ENCODE assay signal across 23 cellular contexts in genomic region chr2:105690566-105690965, GRCh38.
"Had no signal": no experiment of that assay in that cellular context is flagged by ENCODE, and none has a peak within 500 bp of the region (broad histone marks: within the 10 kb centered on the region; RNA-seq: fewer than 3 reads in every experiment).

No MANE protein-coding gene starts in this region.

- H3K4me1 Mint-ChIP-seq: nephron; stimulated activated effector memory CD8-positive, alpha-beta T cell treated with anti-CD3 and anti-CD28 coated beads, Interleukin-12 subunit alpha, Interleukin-12 subunit beta, amount 100 ng/mL, for 72 hours had no signal

- H3K9me3 Mint-ChIP-seq: neural progenitor cell; stimulated activated effector memory CD8-positive, alpha-beta T cell treated with anti-CD3 and anti-CD28 coated beads, Interleukin-12 subunit alpha, Interleukin-12 subunit beta, amount 100 ng/mL, for 72 hours; stimulated activated naive CD8-positive, alpha-beta T cell treated with anti-CD3 and anti-CD28 coated beads, Interleukin-15, Interleukin-2, amounts not matched to agents 100 ng/mL and 50 ng/mL, for 24 hours had no signal

- H3K36me3 Mint-ChIP-seq: stimulated activated effector memory CD8-positive, alpha-beta T cell treated with anti-CD3 and anti-CD28 coated beads, Interleukin-12 subunit alpha, Interleukin-12 subunit beta, amount 100 ng/mL, for 72 hours; stimulated activated naive B cell treated with anti-CD40 and anti-IgM and Interleukin-4, amounts not matched to agents 10 μg/mL and 1 μg/mL and 100 μg/mL, for 72 hours had no signal

- H3K27ac Mint-ChIP-seq: nephron; neural progenitor cell; progenitor cell of endocrine pancreas; stimulated activated effector memory CD8-positive, alpha-beta T cell treated with anti-CD3 and anti-CD28 coated beads, Interleukin-12 subunit alpha, Interleukin-12 subunit beta, amount 100 ng/mL, for 72 hours; stimulated activated naive B cell treated with anti-CD40 and anti-IgM and Interleukin-4, amounts not matched to agents 10 μg/mL and 1 μg/mL and 100 μg/mL, for 72 hours; stimulated activated naive CD8-positive, alpha-beta T cell treated with anti-CD3 and anti-CD28 coated beads, Interleukin-15, Interleukin-2, amounts not matched to agents 100 ng/mL and 50 ng/mL, for 24 hours had no signal

- FAIRE-seq: small intestine had no signal

- H3K27me3 Mint-ChIP-seq: progenitor cell of endocrine pancreas; stimulated activated naive B cell treated with anti-CD40 and anti-IgM and Interleukin-4, amounts not matched to agents 10 μg/mL and 1 μg/mL and 100 μg/mL, for 72 hours; stimulated activated naive CD8-positive, alpha-beta T cell treated with anti-CD3 and anti-CD28 coated beads, Interleukin-15, Interleukin-2, amounts not matched to agents 100 ng/mL and 50 ng/mL, for 24 hours had no signal

- DNase-seq: occipital lobe; ovary; posterior cingulate gyrus; psoas muscle; right cardiac atrium; sigmoid colon; small intestine; stimulated activated CD4-positive, alpha-beta T cell treated with anti-CD3 and anti-CD28 coated beads, Interleukin-15, amount 100 ng/mL, for 24 hours; stimulated activated CD4-positive, alpha-beta T cell treated with anti-CD3 and anti-CD28 coated beads, Interleukin-2, amount 100 ng/mL, for 24 hours; stimulated activated CD4-positive, alpha-beta T cell treated with anti-CD3 and anti-CD28 coated beads, Interleukin-2, amount 100 ng/mL, for 48 hours; stimulated activated CD4-positive, alpha-beta T cell treated with anti-CD3 and anti-CD28 coated beads, Interleukin-4, amount 100 ng/mL, for 24 hours; stimulated activated naive B cell treated with anti-CD40 and anti-IgM and Interleukin-4, amounts not matched to agents 10 μg/mL and 1 μg/mL and 100 μg/mL, for 72 hours; stimulated activated naive CD4-positive, alpha-beta T cell treated with Interleukin-2 at 50 U/mL for 16 hours; stomach; thyroid gland; trophoblast cell; upper lobe of left lung had no signal

- H3K4me3 Mint-ChIP-seq: nephron; neural progenitor cell; stimulated activated effector memory CD8-positive, alpha-beta T cell treated with anti-CD3 and anti-CD28 coated beads, Interleukin-12 subunit alpha, Interleukin-12 subunit beta, amount 100 ng/mL, for 72 hours; stimulated activated naive B cell treated with anti-CD40 and anti-IgM and Interleukin-4, amounts not matched to agents 10 μg/mL and 1 μg/mL and 100 μg/mL, for 72 hours; stimulated activated naive CD8-positive, alpha-beta T cell treated with anti-CD3 and anti-CD28 coated beads, Interleukin-15, Interleukin-2, amounts not matched to agents 100 ng/mL and 50 ng/mL, for 24 hours had no signal

- ATAC-seq: psoas muscle; right cardiac atrium; right lobe of liver; stimulated activated effector memory CD8-positive, alpha-beta T cell treated with anti-CD3 and anti-CD28 coated beads, Interleukin-12 subunit alpha, Interleukin-12 subunit beta, amount 100 ng/mL, for 72 hours; stimulated activated naive B cell treated with anti-CD40 and anti-IgM and Interleukin-4, amounts not matched to agents 10 μg/mL and 1 μg/mL and 100 μg/mL, for 72 hours had no signal
